1 cellular context compared by ENCODE assay signal in the genomic region with DNA sequence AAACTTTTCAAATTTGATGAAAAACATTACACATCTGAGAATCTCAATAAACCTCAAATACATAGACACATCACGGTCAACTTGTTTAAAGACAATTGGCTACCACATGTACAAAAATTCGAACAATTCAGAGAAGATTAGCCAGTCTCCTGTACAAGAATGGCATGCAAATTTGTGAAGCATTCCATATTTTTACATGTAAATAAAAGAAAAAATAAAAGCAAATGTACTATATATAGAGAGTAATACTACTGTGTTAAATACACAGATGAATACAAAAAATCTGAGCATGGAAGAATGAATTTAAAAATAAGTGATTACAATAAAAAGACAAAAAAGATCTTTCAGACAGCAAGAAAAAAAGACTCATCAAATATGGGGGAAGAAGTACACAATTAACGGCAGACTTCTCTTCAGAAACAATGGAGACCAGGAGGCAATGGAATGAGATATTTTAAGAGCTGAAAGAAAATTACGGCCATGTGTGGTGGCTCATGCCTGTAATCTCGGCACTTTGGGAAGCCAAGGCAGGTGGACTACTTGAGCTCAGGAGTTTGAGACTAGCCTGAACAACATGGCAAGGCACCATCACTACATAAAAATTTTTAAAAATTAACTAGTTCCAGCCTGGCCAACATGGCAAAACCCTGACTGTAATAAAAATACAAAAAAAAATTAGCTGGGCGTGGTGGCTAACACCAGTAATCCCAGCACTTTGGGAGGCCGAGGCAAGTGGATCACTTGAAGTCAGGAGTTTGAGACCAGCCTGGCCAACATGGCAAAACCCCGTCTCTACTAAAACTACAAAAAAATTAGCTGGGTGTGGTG.
TF ChIP-seq lines count a peak whose summit lies in the region.

No MANE protein-coding gene starts in this region.

TF ChIP-seq in HEK293, 187 proteins besides CTCF, POLR2A, EP300 and RAD21 (continued from another document and continues in another):
- TF ChIP-seq ZNF580 (tag by site-specific recombination; IDR thresholded peaks at IDR 0.05) (0 out of 2 replicates have a peak, but pooled peaks have one; percentile 43), ZNF658 (tag by site-specific recombination; IDR thresholded peaks at IDR 0.05) (no peak), ZNF600 (tag by site-specific recombination; IDR thresholded peaks at IDR 0.05) (no peak), KLF16 (tag by site-specific recombination; IDR thresholded peaks at IDR 0.05) (no peak), MYNN (tag by site-specific recombination; IDR thresholded peaks at IDR 0.05; ENCODE audit: borderline replicate concordance) (no peak), SCRT1 (tag by site-specific recombination; IDR thresholded peaks at IDR 0.05; ENCODE audit: borderline replicate concordance) (no peak), PRDM1 (tag by site-specific recombination; IDR thresholded peaks at IDR 0.05) (no peak), KLF10 (tag by site-specific recombination; IDR thresholded peaks at IDR 0.05) (no peak), ZNF777 (tag by site-specific recombination; IDR thresholded peaks at IDR 0.05; ENCODE audit: borderline replicate concordance) (no peak), ZNF335 (tag by site-specific recombination; conservative IDR thresholded peaks at IDR 0.05) (no peak), ZNF138 (tag by site-specific recombination; IDR thresholded peaks at IDR 0.05; ENCODE audit: borderline replicate concordance) (no peak), ZNF19 (tag by site-specific recombination; IDR thresholded peaks at IDR 0.05; ENCODE audit: low read depth) (no peak), ZNF292 (tag by site-specific recombination; IDR thresholded peaks at IDR 0.05; ENCODE audit: borderline replicate concordance, low read depth) (no peak), ZNF426 (tag by site-specific recombination; IDR thresholded peaks at IDR 0.05) (no peak), ZNF514 (tag by site-specific recombination; IDR thresholded peaks at IDR 0.05) (no peak), ZNF223 (tag by site-specific recombination; IDR thresholded peaks at IDR 0.05) (no peak), ZNF843 (tag by site-specific recombination; IDR thresholded peaks at IDR 0.05) (no peak), GLI2 (tag by site-specific recombination; IDR thresholded peaks at IDR 0.05; ENCODE audit: borderline replicate concordance, low read depth) (no peak), ZNF184 (tag by site-specific recombination; IDR thresholded peaks at IDR 0.05) (peak; percentile 95), SETDB1 (IDR thresholded peaks at IDR 0.05; ENCODE audit: insufficient read length, low read length) (peak; percentile 96), ZSCAN18 (tag by site-specific recombination; IDR thresholded peaks at IDR 0.05) (no peak), ZNF76 (tag by site-specific recombination; IDR thresholded peaks at IDR 0.05; ENCODE audit: borderline replicate concordance, low read depth) (no peak), ZNF629 (tag by site-specific recombination; IDR thresholded peaks at IDR 0.05) (0 out of 2 replicates have a peak, but pooled peaks have one; percentile 34), ZSCAN16 (tag by site-specific recombination; IDR thresholded peaks at IDR 0.05) (no peak), ZBTB8A (tag by site-specific recombination; IDR thresholded peaks at IDR 0.05) (no peak), ZNF311 (tag by site-specific recombination; IDR thresholded peaks at IDR 0.05; ENCODE audit: borderline replicate concordance) (no peak), ZNF473 (tag by site-specific recombination; IDR thresholded peaks at IDR 0.05) (no peak), ZNF416 (tag by site-specific recombination; IDR thresholded peaks at IDR 0.05) (no peak), ZNF433 (tag by site-specific recombination; IDR thresholded peaks at IDR 0.05; ENCODE audit: low read depth) (no peak), PATZ1 (tag by site-specific recombination; IDR thresholded peaks at IDR 0.05) (no peak), ZNF560 (tag by site-specific recombination; IDR thresholded peaks at IDR 0.05; ENCODE audit: borderline replicate concordance) (no peak), YY2 (tag by site-specific recombination; IDR thresholded peaks at IDR 0.05) (no peak), ZNF549 (tag by site-specific recombination; IDR thresholded peaks at IDR 0.05) (no peak), ZNF404 (tag by site-specific recombination; IDR thresholded peaks at IDR 0.05) (no peak), ZNF654 (tag by site-specific recombination; IDR thresholded peaks at IDR 0.05; ENCODE audit: low read depth) (0 out of 2 replicates have a peak, but pooled peaks have one; percentile 3), RBAK (tag by site-specific recombination; IDR thresholded peaks at IDR 0.05) (no peak), ZNF132 (tag by site-specific recombination; IDR thresholded peaks at IDR 0.05; ENCODE audit: borderline replicate concordance) (no peak), ZNF248 (tag by site-specific recombination; IDR thresholded peaks at IDR 0.05) (peak; percentile 63; the same call in 1 of the 2 replicates), ZIC2 (tag by site-specific recombination; IDR thresholded peaks at IDR 0.05) (no peak), MEIS1 (CRISPR knock-in tag; IDR thresholded peaks at IDR 0.05; ENCODE audit: borderline replicate concordance) (no peak), ZNF155 (tag by site-specific recombination; IDR thresholded peaks at IDR 0.05) (no peak), ZNF266 (tag by site-specific recombination; IDR thresholded peaks at IDR 0.05; ENCODE audit: low read depth) (no peak)
- TF ChIP-seq, protein P1, sequence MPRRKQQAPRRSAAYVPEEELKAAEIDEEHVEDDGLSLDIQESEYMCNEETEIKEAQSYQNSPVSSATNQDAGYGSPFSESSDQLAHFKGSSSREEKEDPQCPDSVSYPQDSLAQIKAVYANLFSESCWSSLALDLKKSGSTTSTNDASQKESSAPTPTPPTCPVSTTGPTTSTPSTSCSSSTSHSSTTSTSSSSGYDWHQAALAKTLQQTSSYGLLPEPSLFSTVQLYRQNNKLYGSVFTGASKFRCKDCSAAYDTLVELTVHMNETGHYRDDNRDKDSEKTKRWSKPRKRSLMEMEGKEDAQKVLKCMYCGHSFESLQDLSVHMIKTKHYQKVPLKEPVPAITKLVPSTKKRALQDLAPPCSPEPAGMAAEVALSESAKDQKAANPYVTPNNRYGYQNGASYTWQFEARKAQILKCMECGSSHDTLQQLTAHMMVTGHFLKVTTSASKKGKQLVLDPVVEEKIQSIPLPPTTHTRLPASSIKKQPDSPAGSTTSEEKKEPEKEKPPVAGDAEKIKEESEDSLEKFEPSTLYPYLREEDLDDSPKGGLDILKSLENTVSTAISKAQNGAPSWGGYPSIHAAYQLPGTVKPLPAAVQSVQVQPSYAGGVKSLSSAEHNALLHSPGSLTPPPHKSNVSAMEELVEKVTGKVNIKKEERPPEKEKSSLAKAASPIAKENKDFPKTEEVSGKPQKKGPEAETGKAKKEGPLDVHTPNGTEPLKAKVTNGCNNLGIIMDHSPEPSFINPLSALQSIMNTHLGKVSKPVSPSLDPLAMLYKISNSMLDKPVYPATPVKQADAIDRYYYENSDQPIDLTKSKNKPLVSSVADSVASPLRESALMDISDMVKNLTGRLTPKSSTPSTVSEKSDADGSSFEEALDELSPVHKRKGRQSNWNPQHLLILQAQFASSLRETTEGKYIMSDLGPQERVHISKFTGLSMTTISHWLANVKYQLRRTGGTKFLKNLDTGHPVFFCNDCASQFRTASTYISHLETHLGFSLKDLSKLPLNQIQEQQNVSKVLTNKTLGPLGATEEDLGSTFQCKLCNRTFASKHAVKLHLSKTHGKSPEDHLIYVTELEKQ (tag by site-specific recombination; IDR thresholded peaks at IDR 0.05; ENCODE audit: borderline replicate concordance) = no peak
- TF ChIP-seq, protein P2, sequence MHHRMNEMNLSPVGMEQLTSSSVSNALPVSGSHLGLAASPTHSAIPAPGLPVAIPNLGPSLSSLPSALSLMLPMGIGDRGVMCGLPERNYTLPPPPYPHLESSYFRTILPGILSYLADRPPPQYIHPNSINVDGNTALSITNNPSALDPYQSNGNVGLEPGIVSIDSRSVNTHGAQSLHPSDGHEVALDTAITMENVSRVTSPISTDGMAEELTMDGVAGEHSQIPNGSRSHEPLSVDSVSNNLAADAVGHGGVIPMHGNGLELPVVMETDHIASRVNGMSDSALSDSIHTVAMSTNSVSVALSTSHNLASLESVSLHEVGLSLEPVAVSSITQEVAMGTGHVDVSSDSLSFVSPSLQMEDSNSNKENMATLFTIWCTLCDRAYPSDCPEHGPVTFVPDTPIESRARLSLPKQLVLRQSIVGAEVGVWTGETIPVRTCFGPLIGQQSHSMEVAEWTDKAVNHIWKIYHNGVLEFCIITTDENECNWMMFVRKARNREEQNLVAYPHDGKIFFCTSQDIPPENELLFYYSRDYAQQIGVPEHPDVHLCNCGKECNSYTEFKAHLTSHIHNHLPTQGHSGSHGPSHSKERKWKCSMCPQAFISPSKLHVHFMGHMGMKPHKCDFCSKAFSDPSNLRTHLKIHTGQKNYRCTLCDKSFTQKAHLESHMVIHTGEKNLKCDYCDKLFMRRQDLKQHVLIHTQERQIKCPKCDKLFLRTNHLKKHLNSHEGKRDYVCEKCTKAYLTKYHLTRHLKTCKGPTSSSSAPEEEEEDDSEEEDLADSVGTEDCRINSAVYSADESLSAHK (tag by site-specific recombination; IDR thresholded peaks at IDR 0.05) = no peak
- TF ChIP-seq, protein P3, sequence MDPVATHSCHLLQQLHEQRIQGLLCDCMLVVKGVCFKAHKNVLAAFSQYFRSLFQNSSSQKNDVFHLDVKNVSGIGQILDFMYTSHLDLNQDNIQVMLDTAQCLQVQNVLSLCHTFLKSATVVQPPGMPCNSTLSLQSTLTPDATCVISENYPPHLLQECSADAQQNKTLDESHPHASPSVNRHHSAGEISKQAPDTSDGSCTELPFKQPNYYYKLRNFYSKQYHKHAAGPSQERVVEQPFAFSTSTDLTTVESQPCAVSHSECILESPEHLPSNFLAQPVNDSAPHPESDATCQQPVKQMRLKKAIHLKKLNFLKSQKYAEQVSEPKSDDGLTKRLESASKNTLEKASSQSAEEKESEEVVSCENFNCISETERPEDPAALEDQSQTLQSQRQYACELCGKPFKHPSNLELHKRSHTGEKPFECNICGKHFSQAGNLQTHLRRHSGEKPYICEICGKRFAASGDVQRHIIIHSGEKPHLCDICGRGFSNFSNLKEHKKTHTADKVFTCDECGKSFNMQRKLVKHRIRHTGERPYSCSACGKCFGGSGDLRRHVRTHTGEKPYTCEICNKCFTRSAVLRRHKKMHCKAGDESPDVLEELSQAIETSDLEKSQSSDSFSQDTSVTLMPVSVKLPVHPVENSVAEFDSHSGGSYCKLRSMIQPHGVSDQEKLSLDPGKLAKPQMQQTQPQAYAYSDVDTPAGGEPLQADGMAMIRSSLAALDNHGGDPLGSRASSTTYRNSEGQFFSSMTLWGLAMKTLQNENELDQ (tag by site-specific recombination; IDR thresholded peaks at IDR 0.05; ENCODE audit: low read depth) = no peak
- TF ChIP-seq, protein P4, sequence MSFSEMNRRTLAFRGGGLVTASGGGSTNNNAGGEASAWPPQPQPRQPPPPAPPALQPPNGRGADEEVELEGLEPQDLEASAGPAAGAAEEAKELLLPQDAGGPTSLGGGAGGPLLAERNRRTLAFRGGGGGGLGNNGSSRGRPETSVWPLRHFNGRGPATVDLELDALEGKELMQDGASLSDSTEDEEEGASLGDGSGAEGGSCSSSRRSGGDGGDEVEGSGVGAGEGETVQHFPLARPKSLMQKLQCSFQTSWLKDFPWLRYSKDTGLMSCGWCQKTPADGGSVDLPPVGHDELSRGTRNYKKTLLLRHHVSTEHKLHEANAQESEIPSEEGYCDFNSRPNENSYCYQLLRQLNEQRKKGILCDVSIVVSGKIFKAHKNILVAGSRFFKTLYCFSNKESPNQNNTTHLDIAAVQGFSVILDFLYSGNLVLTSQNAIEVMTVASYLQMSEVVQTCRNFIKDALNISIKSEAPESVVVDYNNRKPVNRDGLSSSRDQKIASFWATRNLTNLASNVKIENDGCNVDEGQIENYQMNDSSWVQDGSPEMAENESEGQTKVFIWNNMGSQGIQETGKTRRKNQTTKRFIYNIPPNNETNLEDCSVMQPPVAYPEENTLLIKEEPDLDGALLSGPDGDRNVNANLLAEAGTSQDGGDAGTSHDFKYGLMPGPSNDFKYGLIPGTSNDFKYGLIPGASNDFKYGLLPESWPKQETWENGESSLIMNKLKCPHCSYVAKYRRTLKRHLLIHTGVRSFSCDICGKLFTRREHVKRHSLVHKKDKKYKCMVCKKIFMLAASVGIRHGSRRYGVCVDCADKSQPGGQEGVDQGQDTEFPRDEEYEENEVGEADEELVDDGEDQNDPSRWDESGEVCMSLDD (tag by site-specific recombination; IDR thresholded peaks at IDR 0.05) = no peak
- TF ChIP-seq, protein P5, sequence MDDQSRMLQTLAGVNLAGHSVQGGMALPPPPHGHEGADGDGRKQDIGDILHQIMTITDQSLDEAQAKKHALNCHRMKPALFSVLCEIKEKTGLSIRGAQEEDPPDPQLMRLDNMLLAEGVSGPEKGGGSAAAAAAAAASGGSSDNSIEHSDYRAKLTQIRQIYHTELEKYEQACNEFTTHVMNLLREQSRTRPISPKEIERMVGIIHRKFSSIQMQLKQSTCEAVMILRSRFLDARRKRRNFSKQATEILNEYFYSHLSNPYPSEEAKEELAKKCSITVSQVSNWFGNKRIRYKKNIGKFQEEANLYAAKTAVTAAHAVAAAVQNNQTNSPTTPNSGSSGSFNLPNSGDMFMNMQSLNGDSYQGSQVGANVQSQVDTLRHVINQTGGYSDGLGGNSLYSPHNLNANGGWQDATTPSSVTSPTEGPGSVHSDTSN (CRISPR knock-in tag; IDR thresholded peaks at IDR 0.05) = no peak
